In genomic region chr3:177448987-177449975, GRCh38 we compare ENCODE assay signal across 9 cellular contexts.
A peak's percentile ranks its signal among the peaks of the same experiment; 100 is the strongest.
DNase-seq lines count a peak whose midpoint lies in the region; ATAC-seq and TF ChIP-seq lines count a peak whose summit lies in the region.
"Had no signal": no experiment of that assay in that cellular context is flagged by ENCODE, and none has a peak within 500 bp of the region (broad histone marks: within the 10 kb centered on the region; RNA-seq: fewer than 3 reads in every experiment).

No MANE protein-coding gene starts in this region.

- no peaks in the 10 kb centered on the region for H3K27me3 Mint-ChIP-seq in central memory CD8-positive, alpha-beta T cell
- H3K27me3 Mint-ChIP-seq: naive B cell had no signal

- H3K9me3 ChIP-seq in right cardiac atrium (ENCODE audit: control insufficient read depth, low read length) = no peaks in the 10 kb centered on the region

- peak; percentile 43 for DNase-seq in NCI-H69 (lab: John Stamatoyannopoulos, UW)
- no peak for DNase-seq in central memory CD8-positive, alpha-beta T cell (ENCODE audit: low spot score in 2 of 2)
- DNase-seq in renal cortical epithelial cell (ENCODE audit: low read depth) = peak; percentile 99
- DNase-seq in inferior parietal cortex (ENCODE audit: extremely low spot score) = no peak
- no peak for DNase-seq in right cardiac atrium
- no peak for DNase-seq in foreskin fibroblast
- DNase-seq: naive B cell had no signal

- H3K4me3 Mint-ChIP-seq in central memory CD8-positive, alpha-beta T cell = peak overlapping the region; percentile 43

- H3K36me3 Mint-ChIP-seq in central memory CD8-positive, alpha-beta T cell (ENCODE audit: insufficient read depth) = peaks cover 4% of the 10 kb centered on the region
- H3K36me3 Mint-ChIP-seq: naive B cell had no signal

- peaks cover 17% of the 10 kb centered on the region for H3K4me1 Mint-ChIP-seq in central memory CD8-positive, alpha-beta T cell

- ATAC-seq in GM18520 (IDR thresholded peaks at IDR 0.05; ENCODE audit: unreplicated experiment) (peak; percentile 85), HG02642 (IDR thresholded peaks at IDR 0.05; ENCODE audit: poor library complexity, unreplicated experiment) (peak; percentile 95), right cardiac atrium (no peak)
- peak; percentile 57 for ATAC-seq in central memory CD8-positive, alpha-beta T cell (replicated peaks; ENCODE audit: extremely low read depth, poor library complexity, severe bottlenecking)

- TF ChIP-seq CTCF in foreskin fibroblast (IDR thresholded peaks at IDR 0.05; ENCODE audit: low read depth, low read length) = no peak

- no peaks in the 10 kb centered on the region for H3K9me3 Mint-ChIP-seq in central memory CD8-positive, alpha-beta T cell
- H3K9me3 Mint-ChIP-seq: naive B cell had no signal

- 70% methylated on average over 8 of the region's 8 CpGs for WGBS in right cardiac atrium

- H3K4me3 ChIP-seq in right cardiac atrium (ENCODE audit: low read length) (no peak overlapping the region), foreskin fibroblast (ENCODE audit: low read depth in 1 of 2, low read length in 2 of 2) (no peak overlapping the region)

- H3K27me3 ChIP-seq in right cardiac atrium (ENCODE audit: control insufficient read depth, insufficient read depth) = no peaks in the 10 kb centered on the region

- no peaks in the 10 kb centered on the region for H3K4me1 ChIP-seq in right cardiac atrium (ENCODE audit: control insufficient read depth, insufficient read depth, low read length)

- H3K27ac ChIP-seq in right cardiac atrium (ENCODE audit: low read length) = no peak overlapping the region

- intact Hi-C loops in right cardiac atrium (cut with DNase I) = no loop called here

- peak overlapping the region; percentile 83 for H3K27ac Mint-ChIP-seq in central memory CD8-positive, alpha-beta T cell (ENCODE audit: low read depth)

Comparison
In these comparisons a context has a peak if more than half of its experiments do, and no peak if none do; other contexts are left out.
1. ATAC-seq: peak in GM18520 (single experiment), HG02642 (single experiment) and central memory CD8-positive, alpha-beta T cell (single experiment); none in right cardiac atrium (0 of 2).
2. DNase-seq: peak in NCI-H69 (single experiment) and renal cortical epithelial cell (single experiment); none in central memory CD8-positive, alpha-beta T cell (0 of 2), inferior parietal cortex (single experiment), right cardiac atrium (0 of 3) and foreskin fibroblast (0 of 2).